In the genomic region with DNA sequence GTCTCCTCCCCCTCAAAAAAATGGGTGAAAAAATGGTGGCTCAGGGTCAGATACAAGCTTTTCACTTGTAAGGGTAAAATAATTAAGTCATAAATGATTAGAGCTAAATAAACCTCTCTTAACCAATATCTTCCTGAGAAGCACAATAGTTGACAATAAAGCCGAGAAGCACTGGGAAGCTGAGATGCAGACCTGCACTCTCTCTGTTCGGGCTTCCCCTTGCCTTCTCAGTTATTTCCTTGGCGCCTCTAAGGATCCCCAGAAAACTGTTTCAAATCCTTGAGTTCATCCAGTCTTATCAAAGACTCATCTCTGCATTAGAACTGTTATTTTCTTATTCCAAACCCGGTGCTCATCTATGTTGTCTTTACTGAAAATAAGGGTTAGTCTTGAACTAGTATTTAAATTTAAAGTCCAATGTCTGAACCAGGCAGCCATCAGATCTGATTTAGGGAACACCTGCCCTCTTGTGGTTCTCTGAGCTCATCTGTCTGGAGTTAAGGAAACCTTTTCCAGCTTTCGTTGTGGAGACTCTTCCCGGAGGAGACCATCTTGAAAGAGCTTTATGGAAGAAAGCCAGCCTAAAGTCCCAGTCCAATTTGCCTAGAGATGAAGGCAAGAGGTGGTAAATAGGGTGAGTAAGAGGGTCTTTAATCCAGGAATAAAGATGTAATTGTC, we compare ENCODE assay signal across 1 cellular context.
TF ChIP-seq lines count a peak whose summit lies in the region.

No MANE protein-coding gene starts in this region.

TF ChIP-seq in WTC11, 78 proteins besides CTCF, POLR2A, EP300 and RAD21 (continued from another document):
- TF ChIP-seq, protein P1, sequence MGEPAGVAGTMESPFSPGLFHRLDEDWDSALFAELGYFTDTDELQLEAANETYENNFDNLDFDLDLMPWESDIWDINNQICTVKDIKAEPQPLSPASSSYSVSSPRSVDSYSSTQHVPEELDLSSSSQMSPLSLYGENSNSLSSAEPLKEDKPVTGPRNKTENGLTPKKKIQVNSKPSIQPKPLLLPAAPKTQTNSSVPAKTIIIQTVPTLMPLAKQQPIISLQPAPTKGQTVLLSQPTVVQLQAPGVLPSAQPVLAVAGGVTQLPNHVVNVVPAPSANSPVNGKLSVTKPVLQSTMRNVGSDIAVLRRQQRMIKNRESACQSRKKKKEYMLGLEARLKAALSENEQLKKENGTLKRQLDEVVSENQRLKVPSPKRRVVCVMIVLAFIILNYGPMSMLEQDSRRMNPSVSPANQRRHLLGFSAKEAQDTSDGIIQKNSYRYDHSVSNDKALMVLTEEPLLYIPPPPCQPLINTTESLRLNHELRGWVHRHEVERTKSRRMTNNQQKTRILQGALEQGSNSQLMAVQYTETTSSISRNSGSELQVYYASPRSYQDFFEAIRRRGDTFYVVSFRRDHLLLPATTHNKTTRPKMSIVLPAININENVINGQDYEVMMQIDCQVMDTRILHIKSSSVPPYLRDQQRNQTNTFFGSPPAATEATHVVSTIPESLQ (CRISPR knock-in tag; IDR thresholded peaks at IDR 0.05) = no peak
- no peak for TF ChIP-seq FOXP4 (CRISPR knock-in tag; IDR thresholded peaks at IDR 0.05)
- no peak for TF ChIP-seq E2F1 (CRISPR knock-in tag; IDR thresholded peaks at IDR 0.05)
- TF ChIP-seq GABPB1 (CRISPR knock-in tag; IDR thresholded peaks at IDR 0.05) = no peak
- TF ChIP-seq NR1H2 (CRISPR knock-in tag; IDR thresholded peaks at IDR 0.05) = no peak
- no peak for TF ChIP-seq AR (CRISPR knock-in tag; IDR thresholded peaks at IDR 0.05)
- no peak for TF ChIP-seq NFE2L1 (CRISPR knock-in tag; IDR thresholded peaks at IDR 0.05)
- TF ChIP-seq, protein P2, sequence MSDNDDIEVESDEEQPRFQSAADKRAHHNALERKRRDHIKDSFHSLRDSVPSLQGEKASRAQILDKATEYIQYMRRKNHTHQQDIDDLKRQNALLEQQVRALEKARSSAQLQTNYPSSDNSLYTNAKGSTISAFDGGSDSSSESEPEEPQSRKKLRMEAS (CRISPR knock-in tag; IDR thresholded peaks at IDR 0.05) = no peak
- no peak for TF ChIP-seq NR3C1 (CRISPR knock-in tag; conservative IDR thresholded peaks at IDR 0.05; ENCODE audit: low read depth)
- no peak for TF ChIP-seq ZNF671 (CRISPR knock-in tag; IDR thresholded peaks at IDR 0.05)
- TF ChIP-seq, protein P3, sequence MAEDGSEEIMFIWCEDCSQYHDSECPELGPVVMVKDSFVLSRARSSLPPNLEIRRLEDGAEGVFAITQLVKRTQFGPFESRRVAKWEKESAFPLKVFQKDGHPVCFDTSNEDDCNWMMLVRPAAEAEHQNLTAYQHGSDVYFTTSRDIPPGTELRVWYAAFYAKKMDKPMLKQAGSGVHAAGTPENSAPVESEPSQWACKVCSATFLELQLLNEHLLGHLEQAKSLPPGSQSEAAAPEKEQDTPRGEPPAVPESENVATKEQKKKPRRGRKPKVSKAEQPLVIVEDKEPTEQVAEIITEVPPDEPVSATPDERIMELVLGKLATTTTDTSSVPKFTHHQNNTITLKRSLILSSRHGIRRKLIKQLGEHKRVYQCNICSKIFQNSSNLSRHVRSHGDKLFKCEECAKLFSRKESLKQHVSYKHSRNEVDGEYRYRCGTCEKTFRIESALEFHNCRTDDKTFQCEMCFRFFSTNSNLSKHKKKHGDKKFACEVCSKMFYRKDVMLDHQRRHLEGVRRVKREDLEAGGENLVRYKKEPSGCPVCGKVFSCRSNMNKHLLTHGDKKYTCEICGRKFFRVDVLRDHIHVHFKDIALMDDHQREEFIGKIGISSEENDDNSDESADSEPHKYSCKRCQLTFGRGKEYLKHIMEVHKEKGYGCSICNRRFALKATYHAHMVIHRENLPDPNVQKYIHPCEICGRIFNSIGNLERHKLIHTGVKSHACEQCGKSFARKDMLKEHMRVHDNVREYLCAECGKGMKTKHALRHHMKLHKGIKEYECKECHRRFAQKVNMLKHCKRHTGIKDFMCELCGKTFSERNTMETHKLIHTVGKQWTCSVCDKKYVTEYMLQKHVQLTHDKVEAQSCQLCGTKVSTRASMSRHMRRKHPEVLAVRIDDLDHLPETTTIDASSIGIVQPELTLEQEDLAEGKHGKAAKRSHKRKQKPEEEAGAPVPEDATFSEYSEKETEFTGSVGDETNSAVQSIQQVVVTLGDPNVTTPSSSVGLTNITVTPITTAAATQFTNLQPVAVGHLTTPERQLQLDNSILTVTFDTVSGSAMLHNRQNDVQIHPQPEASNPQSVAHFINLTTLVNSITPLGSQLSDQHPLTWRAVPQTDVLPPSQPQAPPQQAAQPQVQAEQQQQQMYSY (CRISPR knock-in tag; IDR thresholded peaks at IDR 0.05) = no peak
- TF ChIP-seq ZNF281 (CRISPR knock-in tag; IDR thresholded peaks at IDR 0.05) = no peak
- TF ChIP-seq, protein P4, sequence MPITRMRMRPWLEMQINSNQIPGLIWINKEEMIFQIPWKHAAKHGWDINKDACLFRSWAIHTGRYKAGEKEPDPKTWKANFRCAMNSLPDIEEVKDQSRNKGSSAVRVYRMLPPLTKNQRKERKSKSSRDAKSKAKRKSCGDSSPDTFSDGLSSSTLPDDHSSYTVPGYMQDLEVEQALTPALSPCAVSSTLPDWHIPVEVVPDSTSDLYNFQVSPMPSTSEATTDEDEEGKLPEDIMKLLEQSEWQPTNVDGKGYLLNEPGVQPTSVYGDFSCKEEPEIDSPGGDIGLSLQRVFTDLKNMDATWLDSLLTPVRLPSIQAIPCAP (CRISPR knock-in tag; IDR thresholded peaks at IDR 0.05) = no peak
- TF ChIP-seq NR2C2 (CRISPR knock-in tag; IDR thresholded peaks at IDR 0.05) = no peak
- TF ChIP-seq, protein P5, sequence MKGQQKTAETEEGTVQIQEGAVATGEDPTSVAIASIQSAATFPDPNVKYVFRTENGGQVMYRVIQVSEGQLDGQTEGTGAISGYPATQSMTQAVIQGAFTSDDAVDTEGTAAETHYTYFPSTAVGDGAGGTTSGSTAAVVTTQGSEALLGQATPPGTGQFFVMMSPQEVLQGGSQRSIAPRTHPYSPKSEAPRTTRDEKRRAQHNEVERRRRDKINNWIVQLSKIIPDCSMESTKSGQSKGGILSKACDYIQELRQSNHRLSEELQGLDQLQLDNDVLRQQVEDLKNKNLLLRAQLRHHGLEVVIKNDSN (CRISPR knock-in tag; IDR thresholded peaks at IDR 0.05) = no peak
- no peak for TF ChIP-seq E2F5 (CRISPR knock-in tag; IDR thresholded peaks at IDR 0.05)
